Comparison of ENCODE assay signal across 20 cellular contexts in the genomic region with DNA sequence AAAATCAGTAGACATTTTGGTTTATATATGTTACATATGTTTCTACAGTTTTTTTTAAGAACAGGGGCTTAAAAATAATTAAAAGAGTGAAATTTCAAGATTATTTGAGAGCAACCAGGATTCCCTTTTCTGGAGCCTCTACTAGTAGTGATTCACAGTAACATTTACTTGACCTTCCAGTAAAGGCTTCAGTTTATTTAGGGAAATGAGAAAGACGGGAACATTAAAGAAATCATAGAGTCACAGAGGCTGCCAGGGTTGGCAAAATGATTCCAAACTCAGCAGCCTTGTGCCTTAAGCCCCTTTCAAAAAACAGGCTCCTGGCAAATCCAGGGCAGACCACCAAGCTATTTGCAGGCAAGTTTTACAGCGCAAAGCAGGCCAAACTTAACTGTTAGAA.
"Had no signal": no experiment of that assay in that cellular context is flagged by ENCODE, and none has a peak within 500 bp of the region (broad histone marks: within the 10 kb centered on the region; RNA-seq: fewer than 3 reads in every experiment).

No MANE protein-coding gene starts in this region.

- H3K36me3 ChIP-seq: right lobe of liver, suprapubic skin had no signal

- ATAC-seq: activated T-cell treated with anti-CD3 and anti-CD28 coated beads, Interleukin-2, amount 50 U/mL, for 72 hours; left ventricle myocardium superior had no signal

- H3K27me3 ChIP-seq: right lobe of liver, suprapubic skin had no signal

- FAIRE-seq: bronchial epithelial cell had no signal

- H3K4me3 ChIP-seq: right lobe of liver, SK-N-MC, suprapubic skin had no signal

- H3K9me3 ChIP-seq: right lobe of liver, suprapubic skin had no signal

- H3K27ac ChIP-seq: epithelial cell of prostate, right lobe of liver, SK-N-MC, suprapubic skin, VCaP had no signal

- H3K4me1 ChIP-seq: right lobe of liver, suprapubic skin had no signal

- DNase-seq: activated CD4-positive, alpha-beta memory T cell treated with anti-CD3 and anti-CD28 coated beads for 36 hours; activated naive CD8-positive, alpha-beta T cell treated with anti-CD3 and anti-CD28 coated beads, Interleukin-2, amount 10 ng/mL, durations not matched to agents 7 days and 5 days; activated T-cell treated with anti-CD3 and anti-CD28 coated beads, Interleukin-2, amount 50 U/mL, for 72 hours; aorta; cortex of kidney; effector CD8-positive, alpha-beta T cell; islet precursor cell; left ventricle myocardium superior; midbrain; naive B cell; posterior cingulate gyrus; right lobe of liver; stimulated activated CD4-positive, alpha-beta T cell treated with anti-CD3 and anti-CD28 coated beads, Interleukin-2, amount 100 ng/mL, for 24 hours; stimulated activated naive CD4-positive, alpha-beta T cell treated with Interleukin-2 at 50 U/mL for 16 hours; T-helper 1 cell had no signal
